12 cellular contexts compared by ENCODE assay signal in genomic region chr13:110499621-110500281, GRCh38.
DNase-seq lines count a peak whose midpoint lies in the region; ATAC-seq and TF ChIP-seq lines count a peak whose summit lies in the region.
"Had no signal": no experiment of that assay in that cellular context is flagged by ENCODE, and none has a peak within 500 bp of the region (broad histone marks: within the 10 kb centered on the region; RNA-seq: fewer than 3 reads in every experiment).

No MANE protein-coding gene starts in this region.

- peaks cover 0 to 6% (median 0%) of the 10 kb centered on the region in 4 donors for H3K4me1 ChIP-seq in right lobe of liver

- POLR2A ChIA-PET in activated CD4-positive, alpha-beta memory T cell treated with anti-CD3 and anti-CD28 coated beads for 36 hours (lab: Charles Lee): interaction anchor here (0.6 kb wide), 1 partner anchor 16 kb away, joined by 3 read pairs; no protein-coding TSS in a partner anchor

- no peaks in the 10 kb centered on the region for H3K36me3 ChIP-seq in right lobe of liver

- no peak overlapping the region for H3K27ac ChIP-seq in right lobe of liver

- no peaks in the 10 kb centered on the region for H3K36me3 Mint-ChIP-seq in natural killer cell treated with Interleukin-12 subunit alpha and Interleukin-12 subunit beta and Interleukin-15 and Interleukin-18, amount 100 ng/mL, for 72 hours
- no peaks in the 10 kb centered on the region for H3K36me3 Mint-ChIP-seq in activated naive CD4-positive, alpha-beta T cell treated with anti-CD3 and anti-CD28 coated beads for 36 hours (ENCODE audit: low read depth)
- no peaks in the 10 kb centered on the region for H3K36me3 Mint-ChIP-seq in activated CD4-positive, alpha-beta memory T cell treated with anti-CD3 and anti-CD28 coated beads for 36 hours
- H3K36me3 Mint-ChIP-seq in activated T-cell treated with anti-CD3 and anti-CD28 coated beads, Interleukin-2, amount 50 U/mL, for 4 hours (ENCODE audit: insufficient read depth): no peaks in the 10 kb centered on the region

- peaks cover 0 to 2% of the 10 kb centered on the region in 2 donors for H3K27me3 Mint-ChIP-seq in natural killer cell treated with Interleukin-12 subunit alpha and Interleukin-12 subunit beta and Interleukin-15 and Interleukin-18, amount 100 ng/mL, for 72 hours
- no peaks in the 10 kb centered on the region for H3K27me3 Mint-ChIP-seq in activated naive CD4-positive, alpha-beta T cell treated with anti-CD3 and anti-CD28 coated beads for 36 hours (ENCODE audit: low read depth)
- peaks cover 7% of the 10 kb centered on the region for H3K27me3 Mint-ChIP-seq in activated CD4-positive, alpha-beta memory T cell treated with anti-CD3 and anti-CD28 coated beads for 36 hours
- H3K27me3 Mint-ChIP-seq in activated T-cell treated with anti-CD3 and anti-CD28 coated beads, Interleukin-2, amount 50 U/mL, for 4 hours (ENCODE audit: low read depth): no peaks in the 10 kb centered on the region

- H3K4me1 Mint-ChIP-seq in natural killer cell treated with Interleukin-12 subunit alpha and Interleukin-12 subunit beta and Interleukin-15 and Interleukin-18, amount 100 ng/mL, for 72 hours (ENCODE audit: low read depth in 2 of 2): no peaks in the 10 kb centered on the region
- no peaks in the 10 kb centered on the region for H3K4me1 Mint-ChIP-seq in activated naive CD4-positive, alpha-beta T cell treated with anti-CD3 and anti-CD28 coated beads for 36 hours (ENCODE audit: low read depth)
- H3K4me1 Mint-ChIP-seq in activated CD4-positive, alpha-beta memory T cell treated with anti-CD3 and anti-CD28 coated beads for 36 hours (ENCODE audit: low read depth): no peaks in the 10 kb centered on the region
- H3K4me1 Mint-ChIP-seq in activated T-cell treated with anti-CD3 and anti-CD28 coated beads, Interleukin-2, amount 50 U/mL, for 4 hours (ENCODE audit: low read depth): no peaks in the 10 kb centered on the region

- no peak overlapping the region for H3K4me3 ChIP-seq in right lobe of liver
- H3K4me3 ChIP-seq: sigmoid colon had no signal

- peak; percentile 78 for DNase-seq in DMS153 treated with DMSO at 0.1 percent for 48 hours (lab: John Stamatoyannopoulos, UW; ENCODE audit: unreplicated experiment)
- peak; percentile 96 for DNase-seq in NCI-H187 treated with DMSO at 0.1 percent for 48 hours (lab: John Stamatoyannopoulos, UW)
- DNase-seq in T1000 (lab: John Stamatoyannopoulos, UW): peak; percentile 80
- DNase-seq in right lobe of liver: no peak
- DNase-seq in natural killer cell treated with Interleukin-12 subunit alpha and Interleukin-12 subunit beta and Interleukin-15 and Interleukin-18, amount 100 ng/mL, for 72 hours (ENCODE audit: low spot score): no peak
- DNase-seq in activated naive CD4-positive, alpha-beta T cell treated with anti-CD3 and anti-CD28 coated beads for 36 hours: no peak
- no peak for DNase-seq in activated CD4-positive, alpha-beta memory T cell treated with anti-CD3 and anti-CD28 coated beads for 36 hours
- DNase-seq in activated T-cell treated with anti-CD3 and anti-CD28 coated beads, Interleukin-2, amount 50 U/mL, for 4 hours: no peak
- DNase-seq: activated T-cell treated with anti-CD3 and anti-CD28 coated beads for 4 hours, Kasumi-1, sigmoid colon had no signal

- no peak for TF ChIP-seq CTCF in right lobe of liver (IDR thresholded peaks at IDR 0.05)

- WGBS in right lobe of liver (ENCODE audit: insufficient coverage, low coverage, low lambda C conversion rate, missing lambda C conversion rate): 59% methylated on average over 7 of the region's 10 CpGs

- ATAC-seq in right lobe of liver: peak; percentile 29 to 50 (median 37)
- ATAC-seq in natural killer cell treated with Interleukin-12 subunit alpha and Interleukin-12 subunit beta and Interleukin-15 and Interleukin-18, amount 100 ng/mL, for 72 hours: no peak
- ATAC-seq in activated T-cell treated with anti-CD3 and anti-CD28 coated beads, Interleukin-2, amount 50 U/mL, for 4 hours: no peak
- ATAC-seq: left lobe of liver had no signal

- no peak overlapping the region for H3K4me3 Mint-ChIP-seq in natural killer cell treated with Interleukin-12 subunit alpha and Interleukin-12 subunit beta and Interleukin-15 and Interleukin-18, amount 100 ng/mL, for 72 hours
- no peak overlapping the region for H3K4me3 Mint-ChIP-seq in activated naive CD4-positive, alpha-beta T cell treated with anti-CD3 and anti-CD28 coated beads for 36 hours
- no peak overlapping the region for H3K4me3 Mint-ChIP-seq in activated CD4-positive, alpha-beta memory T cell treated with anti-CD3 and anti-CD28 coated beads for 36 hours
- H3K4me3 Mint-ChIP-seq in activated T-cell treated with anti-CD3 and anti-CD28 coated beads, Interleukin-2, amount 50 U/mL, for 4 hours: no peak overlapping the region

- H3K27me3 ChIP-seq in right lobe of liver: no peaks in the 10 kb centered on the region
- H3K27me3 ChIP-seq: sigmoid colon had no signal

- no peaks in the 10 kb centered on the region for H3K9me3 Mint-ChIP-seq in natural killer cell treated with Interleukin-12 subunit alpha and Interleukin-12 subunit beta and Interleukin-15 and Interleukin-18, amount 100 ng/mL, for 72 hours
- H3K9me3 Mint-ChIP-seq in activated naive CD4-positive, alpha-beta T cell treated with anti-CD3 and anti-CD28 coated beads for 36 hours: no peaks in the 10 kb centered on the region
- peaks cover 3% of the 10 kb centered on the region for H3K9me3 Mint-ChIP-seq in activated CD4-positive, alpha-beta memory T cell treated with anti-CD3 and anti-CD28 coated beads for 36 hours
- H3K9me3 Mint-ChIP-seq in activated T-cell treated with anti-CD3 and anti-CD28 coated beads, Interleukin-2, amount 50 U/mL, for 4 hours: peaks cover 4% of the 10 kb centered on the region

- CTCF ChIA-PET in activated naive CD4-positive, alpha-beta T cell treated with anti-CD3 and anti-CD28 coated beads for 36 hours (lab: Charles Lee): no interaction called here
- CTCF ChIA-PET in activated CD4-positive, alpha-beta memory T cell treated with anti-CD3 and anti-CD28 coated beads for 36 hours (lab: Charles Lee): interaction anchor here (1.0 kb wide), 1 partner anchor 97 kb away, joined by 3 read pairs; no protein-coding TSS in a partner anchor

- no peak for TF ChIP-seq POLR2A in right lobe of liver (IDR thresholded peaks at IDR 0.05)

- intact Hi-C loops in right lobe of liver (cut with DNase I): loop anchor here in 1 of 2 donors (10.0 kb wide), 1 partner anchor 45 kb away; no protein-coding TSS in a partner anchor
- intact Hi-C loops in activated naive CD4-positive, alpha-beta T cell treated with anti-CD3 and anti-CD28 coated beads for 36 hours (cut with micrococcal nuclease): no loop called here
- intact Hi-C loops in activated CD4-positive, alpha-beta memory T cell treated with anti-CD3 and anti-CD28 coated beads for 36 hours (cut with micrococcal nuclease): no loop called here

- no peak overlapping the region for H3K27ac Mint-ChIP-seq in natural killer cell treated with Interleukin-12 subunit alpha and Interleukin-12 subunit beta and Interleukin-15 and Interleukin-18, amount 100 ng/mL, for 72 hours
- no peak overlapping the region for H3K27ac Mint-ChIP-seq in activated naive CD4-positive, alpha-beta T cell treated with anti-CD3 and anti-CD28 coated beads for 36 hours
- no peak overlapping the region for H3K27ac Mint-ChIP-seq in activated CD4-positive, alpha-beta memory T cell treated with anti-CD3 and anti-CD28 coated beads for 36 hours

- no peaks in the 10 kb centered on the region for H3K9me3 ChIP-seq in right lobe of liver
- H3K9me3 ChIP-seq: sigmoid colon had no signal

Comparison
In these comparisons a context has a peak if more than half of its experiments do, and no peak if none do; other contexts are left out.
1. DNase-seq: peak in DMS153 treated with DMSO at 0.1 percent for 48 hours (single experiment), NCI-H187 treated with DMSO at 0.1 percent for 48 hours (single experiment) and T1000 (single experiment); none in right lobe of liver (0 of 3), natural killer cell treated with Interleukin-12 subunit alpha and Interleukin-12 subunit beta and Interleukin-15 and Interleukin-18, amount 100 ng/mL, for 72 hours (single experiment), activated naive CD4-positive, alpha-beta T cell treated with anti-CD3 and anti-CD28 coated beads for 36 hours (single experiment), activated CD4-positive, alpha-beta memory T cell treated with anti-CD3 and anti-CD28 coated beads for 36 hours (single experiment) and activated T-cell treated with anti-CD3 and anti-CD28 coated beads, Interleukin-2, amount 50 U/mL, for 4 hours (single experiment).
2. ATAC-seq: peak in right lobe of liver (4 of 4); none in natural killer cell treated with Interleukin-12 subunit alpha and Interleukin-12 subunit beta and Interleukin-15 and Interleukin-18, amount 100 ng/mL, for 72 hours (0 of 2) and activated T-cell treated with anti-CD3 and anti-CD28 coated beads, Interleukin-2, amount 50 U/mL, for 4 hours (0 of 2).